In the genomic region with DNA sequence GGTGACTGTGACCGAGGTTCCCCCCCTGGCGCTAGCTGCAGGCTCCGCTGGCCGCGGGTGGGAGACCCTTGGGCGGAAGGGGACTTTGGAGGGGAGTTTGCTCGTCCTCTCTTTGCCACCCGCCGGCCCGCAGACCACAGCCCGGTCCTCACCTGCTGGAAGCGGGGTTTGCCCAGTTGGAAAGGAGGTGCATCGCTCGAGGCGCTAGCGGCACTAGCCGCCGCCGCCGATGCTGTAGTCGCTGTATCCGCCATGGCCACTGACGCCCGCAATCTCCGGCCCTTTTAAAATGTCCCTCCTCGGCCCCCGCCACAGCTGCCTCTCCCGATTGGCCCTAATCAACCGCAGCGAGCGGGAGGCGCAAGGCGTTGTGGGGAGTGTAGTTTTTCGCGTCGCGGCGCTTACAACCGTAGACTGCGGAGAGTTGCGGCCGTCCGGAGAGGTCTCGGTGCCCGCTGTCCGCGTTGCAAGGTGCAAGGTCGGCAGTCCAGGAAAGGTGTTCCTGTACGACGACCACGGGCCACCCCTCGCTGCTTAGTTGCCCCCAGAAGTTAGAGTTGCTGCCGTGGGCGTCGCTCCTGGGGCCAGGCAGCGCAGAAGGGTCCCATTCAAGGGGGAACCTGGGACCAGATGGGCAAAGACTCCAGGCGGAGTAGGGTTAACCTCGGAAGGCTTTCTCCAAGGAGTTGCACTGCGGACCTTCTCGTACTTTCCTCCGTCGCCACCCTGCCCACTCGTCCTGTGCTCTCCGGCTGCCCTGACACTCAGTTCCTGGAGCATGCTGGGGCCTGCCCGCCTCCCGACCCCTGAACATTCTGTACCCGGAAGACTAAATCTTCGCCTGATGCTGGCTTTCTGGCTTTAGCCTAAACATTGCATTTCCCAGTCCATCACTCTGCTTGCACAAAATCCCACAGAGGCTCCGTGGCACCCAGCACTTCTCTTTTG, we compare ENCODE assay signal across 7 cellular contexts.
DNase-seq lines count a peak whose midpoint lies in the region; ATAC-seq, FAIRE-seq and TF ChIP-seq lines count a peak whose summit lies in the region.

A gene with protein sequence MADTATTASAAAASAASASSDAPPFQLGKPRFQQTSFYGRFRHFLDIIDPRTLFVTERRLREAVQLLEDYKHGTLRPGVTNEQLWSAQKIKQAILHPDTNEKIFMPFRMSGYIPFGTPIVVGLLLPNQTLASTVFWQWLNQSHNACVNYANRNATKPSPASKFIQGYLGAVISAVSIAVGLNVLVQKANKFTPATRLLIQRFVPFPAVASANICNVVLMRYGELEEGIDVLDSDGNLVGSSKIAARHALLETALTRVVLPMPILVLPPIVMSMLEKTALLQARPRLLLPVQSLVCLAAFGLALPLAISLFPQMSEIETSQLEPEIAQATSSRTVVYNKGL (minus strand): TSS at position 261 of the 948 bp plus-strand sequence. CDS start 7 bp downstream, at position 254.

- DNase-seq in GM18507 (ENCODE audit: extremely low spot score, insufficient read length, low read depth): peak; percentile 82
- peak; percentile 81 to 89 for DNase-seq in NCI-H2081 (lab: John Stamatoyannopoulos, UW)
- DNase-seq in T1000 (lab: John Stamatoyannopoulos, UW): peak; percentile 88
- DNase-seq in astrocyte of the spinal cord (ENCODE audit: low read depth, low spot score): peak; percentile 94
- DNase-seq in hippocampal formation (lab: John Stamatoyannopoulos, UW): peak; percentile 90 to 96
- peak; percentile 63 for DNase-seq in retinal pigment epithelial cell (ENCODE audit: low read depth)

- TF ChIP-seq CTCF in astrocyte of the spinal cord (IDR thresholded peaks at IDR 0.05; ENCODE audit: low read depth, low read length): peak; percentile 2
- TF ChIP-seq CTCF in retinal pigment epithelial cell (conservative IDR thresholded peaks at IDR 0.05; ENCODE audit: low read depth, low read length): peak; percentile 9

- peak; percentile 68 for ATAC-seq in HG02981 (IDR thresholded peaks at IDR 0.05; ENCODE audit: unreplicated experiment)

- in situ Hi-C loops in astrocyte of the spinal cord (cut with HindIII; ENCODE audit: low sequenced_read_pairs): no loop called here

- FAIRE-seq in GM18507 (lab: Jason Lieb, UNC): peak; percentile 92

- H3K4me3 ChIP-seq in astrocyte of the spinal cord (ENCODE audit: low read depth, low read length) (peak within 1 kb of the TSS; percentile 75), retinal pigment epithelial cell (ENCODE audit: low read length) (peak within 1 kb of the TSS; percentile 86)

Comparison
In these comparisons a context has a peak if more than half of its experiments do, and no peak if none do; other contexts are left out.
1. Peak in every context shown above with its lines: DNase-seq, ATAC-seq and H3K4me3 ChIP-seq.